In genomic region chr12:39467432-39467870, GRCh38 we compare ENCODE assay signal across 8 cellular contexts. TPM values are rescaled to one million over a fixed set of nuclear protein-coding genes. Genes with fewer than 3 reads are reported as not detected.
DNase-seq lines count a peak whose midpoint lies in the region; ATAC-seq and TF ChIP-seq lines count a peak whose summit lies in the region.

No MANE protein-coding gene starts in this region.

- H3K9me3 Mint-ChIP-seq in central memory CD8-positive, alpha-beta T cell = no peaks in the 10 kb centered on the region

- peaks cover 3% of the 10 kb centered on the region for H3K36me3 Mint-ChIP-seq in central memory CD8-positive, alpha-beta T cell (ENCODE audit: insufficient read depth)

- peak; percentile 3 for DNase-seq in GM12864 (ENCODE audit: low read depth)
- no peak for DNase-seq in central memory CD8-positive, alpha-beta T cell (ENCODE audit: low spot score in 2 of 2)
- no peak for DNase-seq in RPMI8226
- no peak for DNase-seq in right atrium auricular region (ENCODE audit: low spot score)
- no peak for DNase-seq in NCI-H2196 treated with DMSO at 0.1 percent for 48 hours (lab: John Stamatoyannopoulos, UW; ENCODE audit: unreplicated experiment)
- no peak for DNase-seq in NCI-H2107 treated with DMSO at 0.1 percent for 48 hours (lab: John Stamatoyannopoulos, UW; ENCODE audit: unreplicated experiment)

- peak; percentile 68 for ATAC-seq in GM19455 (IDR thresholded peaks at IDR 0.05; ENCODE audit: unreplicated experiment)
- ATAC-seq in HG03280 (IDR thresholded peaks at IDR 0.05; ENCODE audit: unreplicated experiment) = peak; percentile 71
- ATAC-seq in central memory CD8-positive, alpha-beta T cell (replicated peaks; ENCODE audit: extremely low read depth, poor library complexity, severe bottlenecking) = peak; percentile 81

- no peaks in the 10 kb centered on the region for H3K27me3 ChIP-seq in right atrium auricular region

- H3K9me3 ChIP-seq in right atrium auricular region = no peaks in the 10 kb centered on the region

- H3K27ac ChIP-seq in right atrium auricular region = no peak overlapping the region

- H3K4me1 Mint-ChIP-seq in central memory CD8-positive, alpha-beta T cell = peaks cover 11% of the 10 kb centered on the region

- H3K4me1 ChIP-seq in right atrium auricular region = no peaks in the 10 kb centered on the region

- H3K4me3 ChIP-seq in GM12864 (ENCODE audit: low read depth, low read length) (no peak overlapping the region; the same call in 1 of the 2 replicates), right atrium auricular region (no peak overlapping the region)

- H3K27ac Mint-ChIP-seq in central memory CD8-positive, alpha-beta T cell (ENCODE audit: low read depth) = peak overlapping the region; percentile 96

- TF ChIP-seq CTCF in GM12864 (IDR thresholded peaks at IDR 0.05; ENCODE audit: low read depth, low read length, missing control alignments) = no peak
- TF ChIP-seq CTCF in right atrium auricular region (IDR thresholded peaks at IDR 0.05) = no peak

- H3K4me3 Mint-ChIP-seq in central memory CD8-positive, alpha-beta T cell = peak overlapping the region; percentile 75

- H3K27me3 Mint-ChIP-seq in central memory CD8-positive, alpha-beta T cell = no peaks in the 10 kb centered on the region

- H3K36me3 ChIP-seq in right atrium auricular region = no peaks in the 10 kb centered on the region

RNA-seq across cellular contexts. Expression of gene KIF21A, which starts 24.5 kb away (rescaled TPM):
- 10 to 100 TPM; 50.4 to 51.9 TPM for total RNA-seq in right atrium auricular region
